Comparison of ENCODE assay signal across 6 cellular contexts in the genomic region with DNA sequence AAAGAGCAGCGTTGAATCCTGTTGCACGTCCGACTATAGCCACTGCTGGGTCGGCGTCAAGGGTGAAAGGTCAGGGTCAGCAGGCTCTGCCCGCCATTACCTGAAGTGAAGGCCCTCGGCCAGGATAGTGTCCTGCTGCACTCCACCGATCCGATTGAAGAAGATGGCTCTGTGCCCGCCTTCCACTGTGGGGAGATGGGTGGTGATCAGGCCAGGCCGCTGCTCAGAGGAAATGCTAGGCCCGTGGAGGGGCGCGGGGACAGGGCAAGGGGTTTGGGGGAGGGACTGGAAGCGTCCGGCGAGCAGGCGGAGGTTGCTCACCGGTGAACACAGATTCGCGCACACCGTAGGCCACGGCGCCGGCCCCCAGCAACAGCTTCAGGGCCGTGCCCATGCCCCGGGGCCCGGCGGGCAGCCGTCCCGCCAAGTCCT. TPM values are rescaled to one million over a fixed set of nuclear protein-coding genes. Genes with fewer than 3 reads are reported as not detected.
DNase-seq lines count a peak whose midpoint lies in the region; ATAC-seq, FAIRE-seq and TF ChIP-seq lines count a peak whose summit lies in the region.

No MANE protein-coding gene starts in this region.

- H3K4me1 ChIP-seq in A549 (peaks cover 33% of the 10 kb centered on the region), astrocyte (ENCODE audit: insufficient read depth, low read length) (peaks cover 12% of the 10 kb centered on the region)

- no peaks in the 10 kb centered on the region for H3K27me3 ChIP-seq in astrocyte (ENCODE audit: insufficient read depth, low read length)

- peak in 1 of 2 experiments; percentile 36 for DNase-seq in A549 (ENCODE audit: low read depth in 1 of 2, low spot score in 1 of 2)
- no peak for DNase-seq in astrocyte (ENCODE audit: low read depth)
- no peak for DNase-seq in naive thymus-derived CD8-positive, alpha-beta T cell
- no peak for DNase-seq in RCC 7860 (ENCODE audit: low spot score)
- no peak for DNase-seq in SIG-M5 treated with dmso at 0.1 percent for 504 hours (lab: John Stamatoyannopoulos, UW; ENCODE audit: unreplicated experiment)

- POLR2A ChIA-PET in A549 (lab: Yijun Ruan, JAX) = interaction anchor here (1.0 to 1.6 kb wide), 2 partner anchors 9 to 26 kb away, joined by 5 to 7 read pairs; a partner anchor contains a TSS
- POLR2A ChIA-PET in naive thymus-derived CD8-positive, alpha-beta T cell (lab: Charles Lee) = interaction anchor here (0.6 to 4.3 kb wide), 9 partner anchors 9 to 281 kb away, joined by 3 to 156 read pairs (median 4); a partner anchor contains a TSS

- no peak for TF ChIP-seq EP300 in A549 (IDR thresholded peaks at IDR 0.05)

- H2AFZ ChIP-seq in astrocyte (ENCODE audit: low read depth, low read length) = peak overlapping the region; percentile 71

- CTCF ChIA-PET in A549 (lab: Yijun Ruan, JAX) = interaction anchor here (1.3 to 3.6 kb wide), 3 partner anchors 24 to 139 kb away, joined by 3 to 44 read pairs (median 10); a partner anchor contains a TSS

- FAIRE-seq in A549 (lab: Jason Lieb, UNC) (no peak), astrocyte (lab: Jason Lieb, UNC) (no peak), RCC 7860 (lab: Jason Lieb, UNC) (no peak)

- TF ChIP-seq CTCF in A549 (IDR thresholded peaks at IDR 0.05) = no peak
- no peak for TF ChIP-seq CTCF in astrocyte (IDR thresholded peaks at IDR 0.05; ENCODE audit: insufficient read depth, low read depth, low read length)

- 0% methylated on average over 24 of the region's 31 CpGs for WGBS in A549 (ENCODE audit: missing lambda C conversion rate)

- H3K36me3 ChIP-seq in astrocyte (ENCODE audit: insufficient read depth, low read length) = peaks cover 42% of the 10 kb centered on the region

- peak; percentile 61 to 63 for ATAC-seq in A549
- peak; percentile 9 for ATAC-seq in HG02678 (IDR thresholded peaks at IDR 0.05; ENCODE audit: unreplicated experiment)
- peak in 1 of 2 donors; percentile 1 for ATAC-seq in naive thymus-derived CD8-positive, alpha-beta T cell

- no peaks in the 10 kb centered on the region for H3K27me3 Mint-ChIP-seq in astrocyte (ENCODE audit: low read depth, unreplicated experiment)
- no peaks in the 10 kb centered on the region for H3K27me3 Mint-ChIP-seq in naive thymus-derived CD8-positive, alpha-beta T cell

- H4K20me1 ChIP-seq in astrocyte (ENCODE audit: insufficient read depth, low read length) = peaks cover 7% of the 10 kb centered on the region

- H3K27ac ChIP-seq in A549 (peak overlapping the region; percentile 89 to 97), astrocyte (ENCODE audit: low read depth, low read length) (peak overlapping the region; percentile 91)

- peaks cover 68% of the 10 kb centered on the region for H3K79me2 ChIP-seq in astrocyte (ENCODE audit: insufficient read depth, low read length)

- H3K4me3 ChIP-seq in A549 (peak overlapping the region; percentile 80), astrocyte (ENCODE audit: insufficient read depth, low read depth, low read length) (peak overlapping the region; percentile 97)

- TF ChIP-seq POLR2A in A549 (IDR thresholded peaks at IDR 0.05; ENCODE audit: low read length) = 0 out of 2 replicates have a peak, but pooled peaks have one; percentile 33

- H3K4me1 Mint-ChIP-seq in astrocyte (ENCODE audit: low read depth, unreplicated experiment) = peaks cover 19% of the 10 kb centered on the region
- H3K4me1 Mint-ChIP-seq in naive thymus-derived CD8-positive, alpha-beta T cell = peaks cover 25 to 56% (median 53%) of the 10 kb centered on the region in 4 donors

- peak overlapping the region; percentile 100 for H3K4me3 Mint-ChIP-seq in astrocyte (ENCODE audit: unreplicated experiment)
- peak overlapping the region; percentile 95 to 100 (median 100) for H3K4me3 Mint-ChIP-seq in naive thymus-derived CD8-positive, alpha-beta T cell

- H3K9me3 Mint-ChIP-seq in astrocyte (ENCODE audit: unreplicated experiment) = no peaks in the 10 kb centered on the region
- H3K9me3 Mint-ChIP-seq in naive thymus-derived CD8-positive, alpha-beta T cell = no peaks in the 10 kb centered on the region

- H3K9me3 ChIP-seq in A549 (no peaks in the 10 kb centered on the region), astrocyte (ENCODE audit: insufficient read depth, low read depth, low read length) (no peaks in the 10 kb centered on the region)

- peak overlapping the region; percentile 98 for H3K9ac ChIP-seq in astrocyte (ENCODE audit: low read length)

- no peak for TF ChIP-seq RAD21 in A549 (conservative IDR thresholded peaks at IDR 0.05 in 1 of 2, IDR thresholded peaks at IDR 0.05 in 1 of 2)

- peak overlapping the region; percentile 92 for H3K27ac Mint-ChIP-seq in astrocyte (ENCODE audit: unreplicated experiment)
- peak overlapping the region; percentile 63 to 100 (median 100) for H3K27ac Mint-ChIP-seq in naive thymus-derived CD8-positive, alpha-beta T cell

- H3K4me2 ChIP-seq in A549 (peak overlapping the region; percentile 73), astrocyte (ENCODE audit: low read length) (peak overlapping the region; percentile 98)

- peaks cover 12% of the 10 kb centered on the region for H3K36me3 Mint-ChIP-seq in astrocyte (ENCODE audit: low read depth, unreplicated experiment)
- peaks cover 0 to 58% (median 11%) of the 10 kb centered on the region in 3 donors for H3K36me3 Mint-ChIP-seq in naive thymus-derived CD8-positive, alpha-beta T cell

TF ChIP-seq in A549, 52 proteins besides CTCF, POLR2A, EP300 and RAD21 (continues in another document):
- TF ChIP-seq, protein P1, sequence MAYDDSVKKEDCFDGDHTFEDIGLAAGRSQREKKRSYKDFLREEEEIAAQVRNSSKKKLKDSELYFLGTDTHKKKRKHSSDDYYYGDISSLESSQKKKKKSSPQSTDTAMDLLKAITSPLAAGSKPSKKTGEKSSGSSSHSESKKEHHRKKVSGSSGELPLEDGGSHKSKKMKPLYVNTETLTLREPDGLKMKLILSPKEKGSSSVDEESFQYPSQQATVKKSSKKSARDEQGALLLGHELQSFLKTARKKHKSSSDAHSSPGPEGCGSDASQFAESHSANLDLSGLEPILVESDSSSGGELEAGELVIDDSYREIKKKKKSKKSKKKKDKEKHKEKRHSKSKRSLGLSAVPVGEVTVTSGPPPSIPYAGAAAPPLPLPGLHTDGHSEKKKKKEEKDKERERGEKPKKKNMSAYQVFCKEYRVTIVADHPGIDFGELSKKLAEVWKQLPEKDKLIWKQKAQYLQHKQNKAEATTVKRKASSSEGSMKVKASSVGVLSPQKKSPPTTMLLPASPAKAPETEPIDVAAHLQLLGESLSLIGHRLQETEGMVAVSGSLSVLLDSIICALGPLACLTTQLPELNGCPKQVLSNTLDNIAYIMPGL (CRISPR knock-in tag; IDR thresholded peaks at IDR 0.05; ENCODE audit: borderline replicate concordance) = 0 out of 2 replicates have a peak, but pooled peaks have one; percentile 40
- no peak for TF ChIP-seq EHMT2 (IDR thresholded peaks at IDR 0.05; ENCODE audit: low read depth)

RNA-seq across cellular contexts. Expression of a gene that starts 0.4 kb away (rescaled TPM):
- polyA plus RNA-seq in A549 (2011; rRNA removed) = 296 and 297 TPM in 2 replicates
- 618 and 641 TPM in 2 replicates for polyA plus RNA-seq in A549 (2012; cell fraction: cytosol; rRNA removed)
- polyA plus RNA-seq in A549 (2012; cell fraction: nucleus; rRNA removed) = 611 and 629 TPM in 2 replicates
- polyA plus RNA-seq in A549 (2017; fragmentation: RNase III; extraction: RNeasy Plus Mini Kit Qiagen cat#74134 plus additional on column Dnase treatment) = 292 to 313 TPM (median 293 TPM) in 3 replicates
- polyA minus RNA-seq in A549 (2011; rRNA and poly(A)+ RNA removed) = 232 and 240 TPM in 2 replicates
- 171 and 176 TPM in 2 replicates for total RNA-seq in astrocyte
- 100 to 1,000 TPM; 159 to 173 TPM for total RNA-seq in naive thymus-derived CD8-positive, alpha-beta T cell
- polyA plus RNA-seq in naive thymus-derived CD8-positive, alpha-beta T cell = 100 to 1,000 TPM in 2 of 3 donors, 10 to 100 TPM in 1; 97.0 to 115 (median 108) TPM

RNA-seq across cellular contexts. Expression of a gene that starts 0.6 kb away (rescaled TPM):
- polyA plus RNA-seq in A549 (2011; rRNA removed) (92.0 and 96.7 TPM in 2 replicates), A549 (2017; fragmentation: RNase III; extraction: RNeasy Plus Mini Kit Qiagen cat#74134 plus additional on column Dnase treatment) (65.7 to 78.2 TPM (median 67.9 TPM) in 3 replicates)
- 70.5 and 89.3 TPM in 2 replicates for polyA plus RNA-seq in A549 (2012; cell fraction: cytosol; rRNA removed)
- polyA plus RNA-seq in A549 (2012; cell fraction: nucleus; rRNA removed) = 40.5 and 53.4 TPM in 2 replicates
- polyA minus RNA-seq in A549 (2011; rRNA and poly(A)+ RNA removed) = 47.0 and 54.0 TPM in 2 replicates
- total RNA-seq in astrocyte = 38.6 and 39.1 TPM in 2 replicates
- 10 to 100 TPM; 71.1 to 72.5 TPM for total RNA-seq in naive thymus-derived CD8-positive, alpha-beta T cell
- polyA plus RNA-seq in naive thymus-derived CD8-positive, alpha-beta T cell = 10 to 100 TPM; 59.7 to 66.4 (median 64.7) TPM

RNA-seq across cellular contexts. Expression of a gene that starts 19.0 kb away (rescaled TPM):
- polyA plus RNA-seq in A549 (2011; rRNA removed) (18.9 and 29.0 TPM in 2 replicates), A549 (2017; fragmentation: RNase III; extraction: RNeasy Plus Mini Kit Qiagen cat#74134 plus additional on column Dnase treatment) (14.2 to 17.1 TPM (median 15.1 TPM) in 3 replicates)
- 29.3 and 29.7 TPM in 2 replicates for polyA plus RNA-seq in A549 (2012; cell fraction: cytosol; rRNA removed)
- 53.2 and 54.2 TPM in 2 replicates for polyA plus RNA-seq in A549 (2012; cell fraction: nucleus; rRNA removed)
- 17.7 and 25.4 TPM in 2 replicates for polyA minus RNA-seq in A549 (2011; rRNA and poly(A)+ RNA removed)
- 5.2 and 8.9 TPM in 2 replicates for total RNA-seq in astrocyte
- total RNA-seq in naive thymus-derived CD8-positive, alpha-beta T cell = 100 to 1,000 TPM; 235 to 247 TPM
- 100 to 1,000 TPM; 182 to 425 (median 260) TPM for polyA plus RNA-seq in naive thymus-derived CD8-positive, alpha-beta T cell

RNA-seq across cellular contexts. Expression of a gene that starts 26.3 kb away (rescaled TPM):
- polyA plus RNA-seq in A549 (2011; rRNA removed) = 466 and 493 TPM in 2 replicates
- 958 and 1,062 TPM in 2 replicates for polyA plus RNA-seq in A549 (2012; cell fraction: cytosol; rRNA removed)
- 535 and 597 TPM in 2 replicates for polyA plus RNA-seq in A549 (2012; cell fraction: nucleus; rRNA removed)
- 224 to 273 TPM (median 261 TPM) in 3 replicates for polyA plus RNA-seq in A549 (2017; fragmentation: RNase III; extraction: RNeasy Plus Mini Kit Qiagen cat#74134 plus additional on column Dnase treatment)
- polyA minus RNA-seq in A549 (2011; rRNA and poly(A)+ RNA removed) = 98.2 and 108 TPM in 2 replicates
- 117 and 123 TPM in 2 replicates for total RNA-seq in astrocyte
- total RNA-seq in naive thymus-derived CD8-positive, alpha-beta T cell = 100 to 1,000 TPM; 518 to 519 TPM
- polyA plus RNA-seq in naive thymus-derived CD8-positive, alpha-beta T cell = 100 to 1,000 TPM; 329 to 399 (median 366) TPM

RNA-seq across cellular contexts. Expression of a gene that starts 26.5 kb away (rescaled TPM):
- polyA plus RNA-seq in A549 (2011; rRNA removed) (not detected in 2 replicates), A549 (2017; fragmentation: RNase III; extraction: RNeasy Plus Mini Kit Qiagen cat#74134 plus additional on column Dnase treatment) (not detected in 3 replicates)
- polyA plus RNA-seq in A549 (2012; cell fraction: cytosol; rRNA removed) = not detected in 2 replicates
- not detected in 2 replicates for polyA plus RNA-seq in A549 (2012; cell fraction: nucleus; rRNA removed)
- not detected in 2 replicates for polyA minus RNA-seq in A549 (2011; rRNA and poly(A)+ RNA removed)
- total RNA-seq in astrocyte = not detected in 2 replicates
- not detected for total RNA-seq in naive thymus-derived CD8-positive, alpha-beta T cell
- polyA plus RNA-seq in naive thymus-derived CD8-positive, alpha-beta T cell = not detected

Comparison
In these comparisons a context has a peak if more than half of its experiments do, and no peak if none do; other contexts are left out.
1. RNA of a gene that starts 19.0 kb away (total RNA-seq): 235 to 247 TPM in naive thymus-derived CD8-positive, alpha-beta T cell; 5.2 to 8.9 TPM in astrocyte; every median in the first group is over 10 times any median in the second.